ENCODE assay signal across 10 cellular contexts in genomic region chr9:134433909-134434895, GRCh38.
DNase-seq lines count a peak whose midpoint lies in the region; ATAC-seq, FAIRE-seq and TF ChIP-seq lines count a peak whose summit lies in the region.
"Had no signal": no experiment of that assay in that cellular context is flagged by ENCODE, and none has a peak within 500 bp of the region (broad histone marks: within the 10 kb centered on the region; RNA-seq: fewer than 3 reads in every experiment).

No MANE protein-coding gene starts in this region.

- H3K4me2 ChIP-seq in A549 (peak overlapping the region; percentile 78), astrocyte (ENCODE audit: low read length) (peak overlapping the region; percentile 56)

- H3K36me3 ChIP-seq in astrocyte (ENCODE audit: insufficient read depth, low read length) (no peaks in the 10 kb centered on the region), right atrium auricular region (peaks cover 32% of the 10 kb centered on the region), prostate gland (peaks cover 0 to 5% of the 10 kb centered on the region in 2 donors)

- H3K27me3 Mint-ChIP-seq in astrocyte (ENCODE audit: low read depth, unreplicated experiment) = no peaks in the 10 kb centered on the region

- no peaks in the 10 kb centered on the region for H3K27me3 ChIP-seq in astrocyte (ENCODE audit: insufficient read depth, low read length)
- no peaks in the 10 kb centered on the region for H3K27me3 ChIP-seq in right atrium auricular region
- no peaks in the 10 kb centered on the region for H3K27me3 ChIP-seq in prostate gland (replicated peaks; ENCODE audit: insufficient read depth)

- peaks cover 26% of the 10 kb centered on the region for H4K20me1 ChIP-seq in astrocyte (ENCODE audit: insufficient read depth, low read length)

- 85% methylated on average over 22 of the region's 30 CpGs for WGBS in A549 (ENCODE audit: missing lambda C conversion rate)
- WGBS in prostate gland = 64% methylated on average over 29 of the region's 30 CpGs

- TF ChIP-seq POLR2A in A549 (IDR thresholded peaks at IDR 0.05; ENCODE audit: low read length) = no peak
- TF ChIP-seq POLR2A in prostate gland (IDR thresholded peaks at IDR 0.05) = no peak

- POLR2A ChIA-PET in A549 (lab: Yijun Ruan, JAX) = interaction anchor here (0.6 to 1.7 kb wide), 4 partner anchors 9 to 270 kb away, joined by 3 to 6 read pairs (median 4); partner anchors contain the start of gene RNU6ATAC

- H3K4me3 ChIP-seq in A549 (no peak overlapping the region), astrocyte (ENCODE audit: insufficient read depth, low read depth, low read length) (no peak overlapping the region), right atrium auricular region (peak overlapping the region in 1 of 2 donors; percentile 10), prostate gland (no peak overlapping the region)

- intact Hi-C loops in prostate gland (cut with DNase I) = loop anchor here (10.0 kb wide), 1 partner anchor 369 kb away; the partner anchor contains the start of gene BRD3

- CTCF ChIA-PET in A549 (lab: Yijun Ruan, JAX) = interaction anchor here (1.1 to 4.1 kb wide), 10 partner anchors 9 to 264 kb away, joined by 3 to 41 read pairs (median 6); no protein-coding TSS in a partner anchor

- FAIRE-seq in A549 (lab: Jason Lieb, UNC) (no peak), astrocyte (lab: Jason Lieb, UNC) (no peak), D721Med (lab: Jason Lieb, UNC) (no peak)

- H3K4me3 Mint-ChIP-seq in astrocyte (ENCODE audit: unreplicated experiment) = peak overlapping the region; percentile 45
- H3K4me3 Mint-ChIP-seq: neural crest cell had no signal

- H3K9me3 ChIP-seq in A549 (no peaks in the 10 kb centered on the region), astrocyte (ENCODE audit: insufficient read depth, low read depth, low read length) (no peaks in the 10 kb centered on the region), right atrium auricular region (no peaks in the 10 kb centered on the region), prostate gland (no peaks in the 10 kb centered on the region)

- TF ChIP-seq CTCF in A549 (IDR thresholded peaks at IDR 0.05) (no peak), astrocyte (IDR thresholded peaks at IDR 0.05; ENCODE audit: insufficient read depth, low read depth, low read length) (no peak), right atrium auricular region (IDR thresholded peaks at IDR 0.05) (no peak), prostate gland (IDR thresholded peaks at IDR 0.05) (no peak), D721Med (IDR thresholded peaks at IDR 0.05; ENCODE audit: insufficient read depth, missing control alignments) (no peak)

- no peak overlapping the region for H3K9ac ChIP-seq in astrocyte (ENCODE audit: low read length)

- H3K79me2 ChIP-seq in astrocyte (ENCODE audit: insufficient read depth, low read length) = no peaks in the 10 kb centered on the region

- H3K4me1 Mint-ChIP-seq in astrocyte (ENCODE audit: low read depth, unreplicated experiment) = peaks cover 16% of the 10 kb centered on the region

- H3K4me1 ChIP-seq in A549 (peaks cover 46% of the 10 kb centered on the region), astrocyte (ENCODE audit: insufficient read depth, low read length) (peaks cover 12% of the 10 kb centered on the region), right atrium auricular region (peaks cover 0 to 86% of the 10 kb centered on the region in 2 donors), prostate gland (replicated peaks) (peaks cover 49% of the 10 kb centered on the region)

- ATAC-seq in A549 (peak; percentile 6 to 16; a peak in 3 of 6 replicates), HG03520 (IDR thresholded peaks at IDR 0.05; ENCODE audit: unreplicated experiment) (no peak)

- no peak overlapping the region for H3K27ac Mint-ChIP-seq in astrocyte (ENCODE audit: unreplicated experiment)

- no peaks in the 10 kb centered on the region for H3K9me3 Mint-ChIP-seq in astrocyte (ENCODE audit: unreplicated experiment)
- H3K9me3 Mint-ChIP-seq: neural crest cell had no signal

- H3K27ac ChIP-seq in A549 (peak overlapping the region; percentile 80 to 88), astrocyte (ENCODE audit: low read depth, low read length) (no peak overlapping the region), right atrium auricular region (peak overlapping the region; percentile 87 to 88), prostate gland (peak overlapping the region; percentile 94 to 96)

- peaks cover 7% of the 10 kb centered on the region for H3K36me3 Mint-ChIP-seq in astrocyte (ENCODE audit: low read depth, unreplicated experiment)

- no peak for TF ChIP-seq EP300 in A549 (IDR thresholded peaks at IDR 0.05)

- H2AFZ ChIP-seq in astrocyte (ENCODE audit: low read depth, low read length) = no peak overlapping the region

- no peak for DNase-seq in A549 (ENCODE audit: low read depth in 1 of 2, low spot score in 1 of 2)
- DNase-seq in astrocyte (ENCODE audit: low read depth) = no peak
- DNase-seq in right atrium auricular region (ENCODE audit: low spot score) = no peak
- no peak for DNase-seq in prostate gland (ENCODE audit: low spot score)
- no peak for DNase-seq in activated CD4-positive, alpha-beta T cell treated with anti-CD3 and anti-CD28 coated beads for 4 hours
- DNase-seq in D721Med (ENCODE audit: insufficient read length, low spot score) = no peak
- no peak for DNase-seq in foreskin melanocyte
- DNase-seq: activated T-cell treated with anti-CD3 and anti-CD28 coated beads, Interleukin-2, amount 50 U/mL, for 1 hour had no signal

- no peak for TF ChIP-seq RAD21 in A549 (conservative IDR thresholded peaks at IDR 0.05 in 1 of 2, IDR thresholded peaks at IDR 0.05 in 1 of 2)

TF ChIP-seq in A549, 52 proteins besides CTCF, POLR2A, EP300 and RAD21:
- TF ChIP-seq CEBPB (IDR thresholded peaks at IDR 0.05) = no peak
- no peak for TF ChIP-seq MAFK (IDR thresholded peaks at IDR 0.05; ENCODE audit: partially characterized antibody)
- no peak for TF ChIP-seq E2F6 (IDR thresholded peaks at IDR 0.05; ENCODE audit: borderline replicate concordance, low read depth)
- TF ChIP-seq MAZ (IDR thresholded peaks at IDR 0.05; ENCODE audit: borderline replicate concordance, low read depth, low read length) = no peak
- no peak for TF ChIP-seq FOSB (CRISPR knock-in tag; IDR thresholded peaks at IDR 0.05)
- no peak for TF ChIP-seq USF2 (IDR thresholded peaks at IDR 0.05)
- TF ChIP-seq EHMT2 (IDR thresholded peaks at IDR 0.05; ENCODE audit: low read depth) = no peak
- no peak for TF ChIP-seq CBX8 (IDR thresholded peaks at IDR 0.05)
- no peak for TF ChIP-seq ZFP36 (IDR thresholded peaks at IDR 0.05; ENCODE audit: borderline replicate concordance, partially characterized antibody)
- no peak for TF ChIP-seq HEYL (CRISPR knock-in tag; IDR thresholded peaks at IDR 0.05)
- no peak for TF ChIP-seq HOXA7 (CRISPR knock-in tag; IDR thresholded peaks at IDR 0.05)
- no peak for TF ChIP-seq CHD2 (IDR thresholded peaks at IDR 0.05; ENCODE audit: low read length, partially characterized antibody)
- TF ChIP-seq, protein P1, sequence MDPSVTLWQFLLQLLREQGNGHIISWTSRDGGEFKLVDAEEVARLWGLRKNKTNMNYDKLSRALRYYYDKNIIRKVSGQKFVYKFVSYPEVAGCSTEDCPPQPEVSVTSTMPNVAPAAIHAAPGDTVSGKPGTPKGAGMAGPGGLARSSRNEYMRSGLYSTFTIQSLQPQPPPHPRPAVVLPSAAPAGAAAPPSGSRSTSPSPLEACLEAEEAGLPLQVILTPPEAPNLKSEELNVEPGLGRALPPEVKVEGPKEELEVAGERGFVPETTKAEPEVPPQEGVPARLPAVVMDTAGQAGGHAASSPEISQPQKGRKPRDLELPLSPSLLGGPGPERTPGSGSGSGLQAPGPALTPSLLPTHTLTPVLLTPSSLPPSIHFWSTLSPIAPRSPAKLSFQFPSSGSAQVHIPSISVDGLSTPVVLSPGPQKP (IDR thresholded peaks at IDR 0.05; ENCODE audit: low read depth, low read length) = no peak
- no peak for TF ChIP-seq ZC3H11A (IDR thresholded peaks at IDR 0.05)
